In the genomic region with DNA sequence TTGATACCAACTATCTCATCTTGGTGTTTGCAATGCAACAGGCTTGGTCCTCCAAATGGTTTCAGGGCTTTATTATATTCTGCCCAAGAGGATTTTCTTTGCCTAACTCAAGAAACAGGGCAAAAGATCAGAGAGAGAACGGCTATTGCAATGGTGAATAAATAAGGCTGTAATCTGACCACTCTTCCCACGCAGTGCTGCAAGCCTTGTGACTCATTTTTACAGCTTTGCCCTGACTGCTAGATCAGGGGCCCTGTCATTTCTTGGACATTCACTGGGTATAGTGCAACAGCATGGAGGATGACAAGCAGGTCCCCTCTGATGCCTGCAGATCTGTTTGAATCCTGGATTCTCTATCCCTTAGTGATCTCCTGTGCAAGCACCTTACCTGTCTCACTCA, we compare ENCODE assay signal across 17 cellular contexts.
DNase-seq lines count a peak whose midpoint lies in the region; ATAC-seq and TF ChIP-seq lines count a peak whose summit lies in the region.
"Had no signal": no experiment of that assay in that cellular context is flagged by ENCODE, and none has a peak within 500 bp of the region (broad histone marks: within the 10 kb centered on the region; RNA-seq: fewer than 3 reads in every experiment).

No MANE protein-coding gene starts in this region.

- no peak overlapping the region for H3K4me3 Mint-ChIP-seq in activated T-cell treated with anti-CD3 and anti-CD28 coated beads, Interleukin-2, amount 50 U/mL, for 4 hours
- no peak overlapping the region for H3K4me3 Mint-ChIP-seq in CD8-positive, alpha-beta memory T cell
- H3K4me3 Mint-ChIP-seq: B cell had no signal

- intact Hi-C loops in testis (cut with DNase I; ENCODE audit: low total_unique reads) = no loop called here

- H3K27ac ChIP-seq in brain microvascular endothelial cell (peak overlapping the region; percentile 34), testis (no peak overlapping the region)
- H3K27ac ChIP-seq in CD8-positive, alpha-beta memory T cell (ENCODE audit: low read depth, low read length) = no peak overlapping the region

- H3K27ac Mint-ChIP-seq in CD8-positive, alpha-beta memory T cell = no peak overlapping the region
- H3K27ac Mint-ChIP-seq: B cell had no signal

- H3K9me3 ChIP-seq in MG63 (no peaks in the 10 kb centered on the region), testis (no peaks in the 10 kb centered on the region)
- no peaks in the 10 kb centered on the region for H3K9me3 ChIP-seq in CD8-positive, alpha-beta memory T cell (ENCODE audit: low read length)
- H3K9me3 ChIP-seq: SJCRH30 had no signal

- no peaks in the 10 kb centered on the region for H3K36me3 Mint-ChIP-seq in activated T-cell treated with anti-CD3 and anti-CD28 coated beads, Interleukin-2, amount 50 U/mL, for 4 hours (ENCODE audit: insufficient read depth)
- no peaks in the 10 kb centered on the region for H3K36me3 Mint-ChIP-seq in CD8-positive, alpha-beta memory T cell

- no peak for TF ChIP-seq CTCF in brain microvascular endothelial cell (IDR thresholded peaks at IDR 0.05; ENCODE audit: low read depth, low read length, missing control alignments)
- TF ChIP-seq CTCF in testis (IDR thresholded peaks at IDR 0.05) = no peak

- no peaks in the 10 kb centered on the region for H3K9me3 Mint-ChIP-seq in activated T-cell treated with anti-CD3 and anti-CD28 coated beads, Interleukin-2, amount 50 U/mL, for 4 hours
- no peaks in the 10 kb centered on the region for H3K9me3 Mint-ChIP-seq in CD8-positive, alpha-beta memory T cell

- POLR2A ChIA-PET in CD8-positive, alpha-beta memory T cell (lab: Charles Lee) = no interaction called here

- no peak overlapping the region for H3K4me3 ChIP-seq in MG63
- H3K4me3 ChIP-seq in brain microvascular endothelial cell (ENCODE audit: low read depth, low read length) = no peak overlapping the region
- H3K4me3 ChIP-seq in CD8-positive, alpha-beta memory T cell (ENCODE audit: low read length) = no peak overlapping the region
- H3K4me3 ChIP-seq in testis = no peak overlapping the region
- H3K4me3 ChIP-seq: SJCRH30 had no signal

- H3K27me3 ChIP-seq in MG63 = no peaks in the 10 kb centered on the region
- no peaks in the 10 kb centered on the region for H3K27me3 ChIP-seq in brain microvascular endothelial cell (replicated peaks)
- no peaks in the 10 kb centered on the region for H3K27me3 ChIP-seq in CD8-positive, alpha-beta memory T cell (ENCODE audit: insufficient read depth, low read length, poor library complexity, severe bottlenecking)
- no peaks in the 10 kb centered on the region for H3K27me3 ChIP-seq in testis
- H3K27me3 ChIP-seq: SJCRH30 had no signal

- H3K4me1 Mint-ChIP-seq in activated T-cell treated with anti-CD3 and anti-CD28 coated beads, Interleukin-2, amount 50 U/mL, for 4 hours (ENCODE audit: low read depth) = no peaks in the 10 kb centered on the region
- H3K4me1 Mint-ChIP-seq in CD8-positive, alpha-beta memory T cell = no peaks in the 10 kb centered on the region

- DNase-seq in GM03348 (ENCODE audit: low spot score) = peak; percentile 52
- DNase-seq in MG63 = peak; percentile 77
- peak; percentile 82 for DNase-seq in brain microvascular endothelial cell
- DNase-seq in kidney glomerular epithelial cell (lab: John Stamatoyannopoulos, UW) = peak; percentile 2
- DNase-seq in activated T-cell treated with anti-CD3 and anti-CD28 coated beads, Interleukin-2, amount 50 U/mL, for 4 hours = no peak
- no peak for DNase-seq in CD8-positive, alpha-beta memory T cell
- DNase-seq in germinal center (ENCODE audit: low spot score) = no peak
- no peak for DNase-seq in testis
- DNase-seq: activated CD4-positive, alpha-beta T cell treated with anti-CD3 and anti-CD28 coated beads, Interleukin-2, amount 50 U/mL, for 48 hours; activated T-cell treated with anti-CD3 and anti-CD28 coated beads, Interleukin-2, amount 50 U/mL, for 48 hours; cerebellar nuclear complex; head of caudate nucleus; midbrain; NCI-H1436; retina had no signal

- no peak for ATAC-seq in activated T-cell treated with anti-CD3 and anti-CD28 coated beads, Interleukin-2, amount 50 U/mL, for 4 hours

- no peaks in the 10 kb centered on the region for H3K27me3 Mint-ChIP-seq in activated T-cell treated with anti-CD3 and anti-CD28 coated beads, Interleukin-2, amount 50 U/mL, for 4 hours (ENCODE audit: low read depth)
- peaks cover 5% of the 10 kb centered on the region in 2 donors for H3K27me3 Mint-ChIP-seq in CD8-positive, alpha-beta memory T cell
- H3K27me3 Mint-ChIP-seq: B cell had no signal

- CTCF ChIA-PET in CD8-positive, alpha-beta memory T cell (lab: Charles Lee) = no interaction called here

- no peak for TF ChIP-seq POLR2A in testis (IDR thresholded peaks at IDR 0.05)

- WGBS in testis, 2 donors = 75 to 80% methylated on average over 2 of the region's 2 CpGs

- no peaks in the 10 kb centered on the region for H3K4me1 ChIP-seq in CD8-positive, alpha-beta memory T cell (ENCODE audit: insufficient read depth, low read length)
- H3K4me1 ChIP-seq in testis = peaks cover 5% of the 10 kb centered on the region
- H3K4me1 ChIP-seq: SJCRH30 had no signal

- H3K36me3 ChIP-seq in MG63 (no peaks in the 10 kb centered on the region), brain microvascular endothelial cell (replicated peaks) (no peaks in the 10 kb centered on the region), testis (ENCODE audit: low read depth, missing control alignments) (no peaks in the 10 kb centered on the region)
- no peaks in the 10 kb centered on the region for H3K36me3 ChIP-seq in CD8-positive, alpha-beta memory T cell (ENCODE audit: insufficient read depth, low read length)
- H3K36me3 ChIP-seq: SJCRH30 had no signal

- in situ Hi-C loops in brain microvascular endothelial cell (cut with HindIII; ENCODE audit: low pct_ligation_motif_present, low sequenced_read_pairs) = no loop called here

Comparison
In these comparisons a context has a peak if more than half of its experiments do, and no peak if none do; other contexts are left out.
1. DNase-seq: peak in GM03348 (single experiment), MG63 (single experiment), brain microvascular endothelial cell (single experiment) and kidney glomerular epithelial cell (single experiment); none in activated T-cell treated with anti-CD3 and anti-CD28 coated beads, Interleukin-2, amount 50 U/mL, for 4 hours (single experiment), CD8-positive, alpha-beta memory T cell (0 of 5), germinal center (single experiment) and testis (single experiment).